ENCODE assay signal across 1 cellular context in genomic region chr7:34281260-34281659, GRCh38.
TF ChIP-seq lines count a peak whose summit lies in the region.

No MANE protein-coding gene starts in this region.

TF ChIP-seq in HepG2, 621 proteins besides CTCF, POLR2A, EP300 and RAD21 (continued from another document):
- TF ChIP-seq ZUFSP (CRISPR knock-in tag; IDR thresholded peaks at IDR 0.05; ENCODE audit: borderline replicate concordance) (no peak), ZSCAN30 (CRISPR knock-in tag; IDR thresholded peaks at IDR 0.05) (no peak)
